21 cellular contexts compared by ENCODE assay signal in the genomic region with DNA sequence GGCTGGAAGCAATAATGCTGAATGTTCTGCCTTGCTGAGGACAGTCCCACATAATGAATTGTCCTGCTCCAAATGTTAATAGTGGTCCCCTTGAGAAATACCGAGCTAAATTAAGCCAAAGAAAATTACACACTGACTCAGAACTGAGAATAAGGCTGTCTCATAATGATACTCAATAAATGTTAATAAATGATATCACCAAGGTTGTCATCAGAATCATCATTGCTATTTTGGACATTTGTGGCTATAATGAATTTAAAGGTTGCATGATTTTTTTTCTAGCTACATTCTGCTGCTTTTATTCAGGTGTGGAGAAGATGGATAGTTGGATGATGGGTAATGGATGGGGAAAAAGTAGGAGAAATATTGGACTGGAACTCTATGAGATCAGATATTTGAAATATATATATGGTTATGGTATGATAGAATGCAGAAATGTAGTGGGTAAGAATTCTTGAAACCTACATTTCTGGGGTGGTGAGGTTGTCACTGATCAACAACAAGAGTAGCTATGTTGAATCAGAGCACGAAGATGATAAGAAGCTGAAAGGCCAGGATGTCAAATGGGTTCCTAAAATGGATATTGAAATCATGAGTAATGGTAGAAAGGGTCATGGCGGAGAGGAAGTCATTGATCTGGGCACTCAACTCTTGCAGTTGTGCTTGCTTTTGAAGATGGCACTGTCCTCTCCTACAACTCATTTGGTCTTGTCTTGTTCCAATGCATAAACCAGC. TPM values are rescaled to one million over a fixed set of nuclear protein-coding genes. Genes with fewer than 3 reads are reported as not detected.
DNase-seq lines count a peak whose midpoint lies in the region; ATAC-seq, FAIRE-seq and TF ChIP-seq lines count a peak whose summit lies in the region.
"Had no signal": no experiment of that assay in that cellular context is flagged by ENCODE, and none has a peak within 500 bp of the region (broad histone marks: within the 10 kb centered on the region; RNA-seq: fewer than 3 reads in every experiment).

No MANE protein-coding gene starts in this region.

- peak; percentile 56 for FAIRE-seq in GM12891 (lab: Jason Lieb, UNC)
- FAIRE-seq: A204.1, G401.6 had no signal

- H3K36me3 Mint-ChIP-seq in activated T-cell treated with anti-CD3 and anti-CD28 coated beads, Interleukin-2, amount 50 U/mL, for 72 hours (ENCODE audit: insufficient read depth in 2 of 2): no peaks in the 10 kb centered on the region
- no peaks in the 10 kb centered on the region for H3K36me3 Mint-ChIP-seq in stimulated activated effector memory CD8-positive, alpha-beta T cell treated with anti-CD3 and anti-CD28 coated beads, Interleukin-12 subunit alpha, Interleukin-12 subunit beta, amount 100 ng/mL, for 72 hours
- H3K36me3 Mint-ChIP-seq: CD8-positive, alpha-beta memory T cell; IgD-negative memory B cell had no signal

- H3K4me3 Mint-ChIP-seq in activated T-cell treated with anti-CD3 and anti-CD28 coated beads, Interleukin-2, amount 50 U/mL, for 72 hours: no peak overlapping the region
- no peak overlapping the region for H3K4me3 Mint-ChIP-seq in stimulated activated effector memory CD8-positive, alpha-beta T cell treated with anti-CD3 and anti-CD28 coated beads, Interleukin-12 subunit alpha, Interleukin-12 subunit beta, amount 100 ng/mL, for 72 hours
- H3K4me3 Mint-ChIP-seq: CD8-positive, alpha-beta memory T cell; IgD-negative memory B cell had no signal

- H3K27me3 Mint-ChIP-seq in activated T-cell treated with anti-CD3 and anti-CD28 coated beads, Interleukin-2, amount 50 U/mL, for 72 hours (ENCODE audit: low read depth): no peaks in the 10 kb centered on the region
- H3K27me3 Mint-ChIP-seq: IgD-negative memory B cell had no signal

- H3K4me1 Mint-ChIP-seq in activated T-cell treated with anti-CD3 and anti-CD28 coated beads, Interleukin-2, amount 50 U/mL, for 72 hours (ENCODE audit: low read depth): peaks cover 17% of the 10 kb centered on the region
- H3K4me1 Mint-ChIP-seq in stimulated activated effector memory CD8-positive, alpha-beta T cell treated with anti-CD3 and anti-CD28 coated beads, Interleukin-12 subunit alpha, Interleukin-12 subunit beta, amount 100 ng/mL, for 72 hours: no peaks in the 10 kb centered on the region
- H3K4me1 Mint-ChIP-seq: CD8-positive, alpha-beta memory T cell had no signal

- H3K27ac Mint-ChIP-seq in activated T-cell treated with anti-CD3 and anti-CD28 coated beads, Interleukin-2, amount 50 U/mL, for 72 hours: no peak overlapping the region
- H3K27ac Mint-ChIP-seq in stimulated activated effector memory CD8-positive, alpha-beta T cell treated with anti-CD3 and anti-CD28 coated beads, Interleukin-12 subunit alpha, Interleukin-12 subunit beta, amount 100 ng/mL, for 72 hours: no peak overlapping the region
- H3K27ac Mint-ChIP-seq: IgD-negative memory B cell had no signal

- ATAC-seq in activated T-cell treated with anti-CD3 and anti-CD28 coated beads, Interleukin-2, amount 50 U/mL, for 72 hours (replicated peaks in 1 of 2): peak; percentile 27 to 41
- peak; percentile 58 for ATAC-seq in HG02885 (IDR thresholded peaks at IDR 0.05; ENCODE audit: poor library complexity, unreplicated experiment)
- ATAC-seq in stimulated activated effector memory CD8-positive, alpha-beta T cell treated with anti-CD3 and anti-CD28 coated beads, Interleukin-12 subunit alpha, Interleukin-12 subunit beta, amount 100 ng/mL, for 72 hours: peak; percentile 67

- DNase-seq in activated T-cell treated with anti-CD3 and anti-CD28 coated beads, Interleukin-2, amount 50 U/mL, for 72 hours: no peak
- no peak for DNase-seq in activated T-cell treated with anti-CD3 and anti-CD28 coated beads, Interleukin-2, amount 50 U/mL, for 1 hour
- DNase-seq in GM12891 (ENCODE audit: insufficient read length, low spot score): no peak
- no peak for DNase-seq in stimulated activated effector memory CD8-positive, alpha-beta T cell treated with anti-CD3 and anti-CD28 coated beads, Interleukin-12 subunit alpha, Interleukin-12 subunit beta, amount 100 ng/mL, for 72 hours (ENCODE audit: low spot score in 2 of 2)
- no peak for DNase-seq in NCI-H1092 treated with DMSO at 0.1 percent for 48 hours (lab: John Stamatoyannopoulos, UW)
- DNase-seq in NCI-H446 treated with DMSO at 0.1 percent for 48 hours (lab: John Stamatoyannopoulos, UW): no peak
- DNase-seq: Calu3; CD8-positive, alpha-beta memory T cell; DMS153; GOT3; HCEC 1CT; NCI-H1694; NCI-H2081 treated with DMSO at 0.1 percent for 48 hours; NCI-H2171 treated with DMSO at 0.1 percent for 48 hours; NCI-H526; Peyer's patch; SJCRH30 had no signal

- no peak for TF ChIP-seq POLR2A in GM12891 (IDR thresholded peaks at IDR 0.05; ENCODE audit: low read depth, low read length)

- peaks cover 0 to 2% of the 10 kb centered on the region in 2 donors for H3K9me3 Mint-ChIP-seq in activated T-cell treated with anti-CD3 and anti-CD28 coated beads, Interleukin-2, amount 50 U/mL, for 72 hours
- no peaks in the 10 kb centered on the region for H3K9me3 Mint-ChIP-seq in stimulated activated effector memory CD8-positive, alpha-beta T cell treated with anti-CD3 and anti-CD28 coated beads, Interleukin-12 subunit alpha, Interleukin-12 subunit beta, amount 100 ng/mL, for 72 hours
- H3K9me3 Mint-ChIP-seq: CD8-positive, alpha-beta memory T cell; IgD-negative memory B cell had no signal

TF ChIP-seq in GM12891, 5 proteins besides CTCF, POLR2A, EP300 and RAD21:
- TF ChIP-seq POU2F2 (IDR thresholded peaks at IDR 0.05; ENCODE audit: low read depth, low read length) (no peak), SPI1 (IDR thresholded peaks at IDR 0.05; ENCODE audit: low read depth, low read length) (peak; percentile 64; the same call in 1 of the 2 replicates)

RNA-seq across cellular contexts. Expression of a gene that starts 12.8 kb away (rescaled TPM):
- 1 to 10 TPM; 5.3 to 5.6 TPM for total RNA-seq in activated T-cell treated with anti-CD3 and anti-CD28 coated beads, Interleukin-2, amount 50 U/mL, for 72 hours
- polyA plus RNA-seq in GM12891 (2012; ENCODE audit: low read depth, missing spikeins): 21.8 TPM
